ENCODE assay signal across 7 cellular contexts in the genomic region with DNA sequence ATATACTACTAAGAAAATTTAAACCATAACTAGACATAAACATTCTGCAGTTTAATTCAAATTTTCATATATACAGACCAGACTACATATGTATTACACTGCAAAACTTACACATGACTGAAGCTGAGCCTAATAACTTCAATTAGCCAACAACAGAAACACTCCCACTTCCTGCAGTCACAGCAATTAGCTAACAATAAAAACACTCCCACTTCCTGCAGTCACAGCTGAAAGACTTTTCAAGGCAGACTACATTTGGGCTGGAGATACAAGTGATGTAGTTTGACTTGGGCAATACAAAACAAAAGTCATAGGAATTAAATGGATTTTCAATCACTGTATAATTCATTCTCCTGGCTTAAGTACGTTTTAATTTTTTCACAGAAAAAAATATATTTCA. TPM values are rescaled to one million over a fixed set of nuclear protein-coding genes. Genes with fewer than 3 reads are reported as not detected.
DNase-seq lines count a peak whose midpoint lies in the region; ATAC-seq and TF ChIP-seq lines count a peak whose summit lies in the region.

No MANE protein-coding gene starts in this region.

- peak in 1 of 3 donors; percentile 16 for DNase-seq in effector memory CD4-positive, alpha-beta T cell
- no peak for DNase-seq in WTC11 (ENCODE audit: low spot score)
- DNase-seq in GM19238 (ENCODE audit: insufficient read length, low spot score) = no peak
- no peak for DNase-seq in prostate gland (ENCODE audit: low spot score)

- no peaks in the 10 kb centered on the region for H3K9me3 Mint-ChIP-seq in WTC11

- H3K79me2 ChIP-seq in OCI-LY1 (ENCODE audit: insufficient read depth, low read length) = no peaks in the 10 kb centered on the region

- no peak; the same call in 1 of the 2 replicates for ATAC-seq in WTC11

- H3K27ac Mint-ChIP-seq in WTC11 = no peak overlapping the region

- peaks cover 36% of the 10 kb centered on the region for H3K36me3 Mint-ChIP-seq in WTC11

- POLR2A ChIA-PET in HEK293 (lab: Yijun Ruan, JAX) = interaction anchor here (1.1 to 1.5 kb wide), 2 partner anchors 10 to 347 kb away, joined by 3 to 4 read pairs; a partner anchor contains a TSS
- POLR2A ChIA-PET in WTC11 (lab: Charles Lee) = no interaction called here

- H3K9ac ChIP-seq in OCI-LY1 (ENCODE audit: low read length) (peak overlapping the region; percentile 7; the same call in 1 of the 2 replicates), skeletal muscle tissue (ENCODE audit: low read depth in 1 of 3, low read length in 3 of 3) (no peak overlapping the region)

- intact Hi-C loops in prostate gland (cut with DNase I) = loop anchor here (1.0 kb wide), 1 partner anchor 342 kb away; no protein-coding TSS in a partner anchor

- H3K4me3 ChIP-seq in HEK293 (ENCODE audit: low read depth, low read length) (no peak overlapping the region), OCI-LY1 (ENCODE audit: low read depth, low read length, poor library complexity, severe bottlenecking) (no peak overlapping the region), skeletal muscle tissue (ENCODE audit: low read length in 3 of 3) (no peak overlapping the region), prostate gland (no peak overlapping the region)
- no peak overlapping the region for H3K4me3 ChIP-seq in effector memory CD4-positive, alpha-beta T cell (ENCODE audit: insufficient read depth, low read depth, low read length, poor library complexity, severe bottlenecking)

- H3F3A ChIP-seq in OCI-LY1 (ENCODE audit: insufficient read depth, low read length) = peaks cover 5% of the 10 kb centered on the region

- CTCF ChIA-PET in HEK293 (lab: Yijun Ruan, JAX) = interaction anchor here (0.6 to 5.4 kb wide), 78 partner anchors 8 to 1938 kb away, joined by 3 to 64 read pairs (median 6); a partner anchor contains a TSS
- CTCF ChIA-PET in WTC11 (lab: Charles Lee) = interaction anchor here (0.6 to 2.9 kb wide), 18 partner anchors 12 to 746 kb away, joined by 3 to 14 read pairs (median 3); a partner anchor contains a TSS

- H3K9me2 ChIP-seq in OCI-LY1 (ENCODE audit: low read depth, low read length) = no peaks in the 10 kb centered on the region

- no peaks in the 10 kb centered on the region for H3K27me3 Mint-ChIP-seq in WTC11 (ENCODE audit: low read depth)

- peaks cover 4% of the 10 kb centered on the region; the same call in 1 of the 2 replicates for H3K4me1 ChIP-seq in HEK293 (ENCODE audit: control insufficient read depth, insufficient read depth, low read length)
- H3K4me1 ChIP-seq in OCI-LY1 (ENCODE audit: insufficient read depth, low read length, severe bottlenecking) = peaks cover 19% of the 10 kb centered on the region
- H3K4me1 ChIP-seq in effector memory CD4-positive, alpha-beta T cell (ENCODE audit: control insufficient read depth, insufficient read depth, low read length, poor library complexity, severe bottlenecking) = peaks cover 13% of the 10 kb centered on the region
- peaks cover 9 to 14% (median 11%) of the 10 kb centered on the region in 3 donors for H3K4me1 ChIP-seq in skeletal muscle tissue (ENCODE audit: control insufficient read depth in 3 of 3, insufficient read depth in 3 of 3, low read length in 3 of 3)
- no peaks in the 10 kb centered on the region for H3K4me1 ChIP-seq in prostate gland (replicated peaks)

- no peak overlapping the region for H2AFZ ChIP-seq in OCI-LY1 (ENCODE audit: low read length)

- no peak overlapping the region for H3K4me3 Mint-ChIP-seq in WTC11

- peaks cover 21% of the 10 kb centered on the region for H3K4me1 Mint-ChIP-seq in WTC11

- no peaks in the 10 kb centered on the region for H4K20me1 ChIP-seq in OCI-LY1 (ENCODE audit: insufficient read depth, low read length)

- H3K27ac ChIP-seq in HEK293 (ENCODE audit: extremely low read depth, low read depth, low read length) (no peak overlapping the region), OCI-LY1 (ENCODE audit: low read depth, low read length, poor library complexity, severe bottlenecking) (peak overlapping the region; percentile 71), skeletal muscle tissue (ENCODE audit: low read depth, low read length) (peak overlapping the region; percentile 54), prostate gland (no peak overlapping the region)
- H3K27ac ChIP-seq in effector memory CD4-positive, alpha-beta T cell (ENCODE audit: insufficient read depth, low read length, poor library complexity, severe bottlenecking) = peak overlapping the region; percentile 58

- TF ChIP-seq CTCF in HEK293 (tag by site-specific recombination; IDR thresholded peaks at IDR 0.05) = no peak
- TF ChIP-seq CTCF in OCI-LY1 (IDR thresholded peaks at IDR 0.05; ENCODE audit: low read length) = no peak
- no peak for TF ChIP-seq CTCF in WTC11 (IDR thresholded peaks at IDR 0.05)
- no peak for TF ChIP-seq CTCF in prostate gland (IDR thresholded peaks at IDR 0.05)

- TF ChIP-seq POLR2A in prostate gland (IDR thresholded peaks at IDR 0.05) = no peak

- H3K36me3 ChIP-seq in HEK293 (ENCODE audit: control insufficient read depth in 2 of 2, insufficient read depth in 1 of 2, low read length in 2 of 2) (peaks cover 69 to 73% of the 10 kb centered on the region in 2 experiments), OCI-LY1 (ENCODE audit: insufficient read depth, low read length) (peaks cover 74% of the 10 kb centered on the region), skeletal muscle tissue (ENCODE audit: control insufficient read depth in 3 of 3, insufficient read depth in 3 of 3, low read length in 3 of 3) (peaks cover 16 to 47% (median 39%) of the 10 kb centered on the region in 3 donors), prostate gland (peaks cover 0 to 5% of the 10 kb centered on the region in 2 donors)
- H3K36me3 ChIP-seq in effector memory CD4-positive, alpha-beta T cell (ENCODE audit: control insufficient read depth, insufficient read depth, low read length) = peaks cover 44% of the 10 kb centered on the region

- 50% methylated on average over 1 of the region's 1 CpG for WGBS in prostate gland

- H3K27me3 ChIP-seq in OCI-LY1 (ENCODE audit: insufficient read depth, low read length) (no peaks in the 10 kb centered on the region), skeletal muscle tissue (ENCODE audit: control insufficient read depth in 3 of 3, insufficient read depth in 3 of 3, low read length in 3 of 3) (no peaks in the 10 kb centered on the region), prostate gland (replicated peaks; ENCODE audit: insufficient read depth) (no peaks in the 10 kb centered on the region)
- H3K27me3 ChIP-seq in effector memory CD4-positive, alpha-beta T cell (replicated peaks; ENCODE audit: control insufficient read depth, insufficient read depth, low read length, poor library complexity, severe bottlenecking) = no peaks in the 10 kb centered on the region

- H3K9me3 ChIP-seq in HEK293 (ENCODE audit: control insufficient read depth, insufficient read depth, low read depth, low read length) (no peaks in the 10 kb centered on the region), OCI-LY1 (ENCODE audit: low read length) (no peaks in the 10 kb centered on the region), skeletal muscle tissue (ENCODE audit: control insufficient read depth in 3 of 3, low read length in 3 of 3) (no peaks in the 10 kb centered on the region), prostate gland (no peaks in the 10 kb centered on the region)
- H3K9me3 ChIP-seq in effector memory CD4-positive, alpha-beta T cell (ENCODE audit: control insufficient read depth, low read length) = no peaks in the 10 kb centered on the region

- H3K4me2 ChIP-seq in OCI-LY1 (ENCODE audit: low read length) = 0 out of 2 replicates have a peak overlapping the region, but pooled peaks have one; percentile 14

TF ChIP-seq in HEK293, 187 proteins besides CTCF, POLR2A, EP300 and RAD21 (continues in another document):
- TF ChIP-seq SP7 (tag by site-specific recombination; IDR thresholded peaks at IDR 0.05) = peak; percentile 70
- TF ChIP-seq ZFHX2 (tag by site-specific recombination; conservative IDR thresholded peaks at IDR 0.05) = peak; percentile 66
- TF ChIP-seq, protein P1, sequence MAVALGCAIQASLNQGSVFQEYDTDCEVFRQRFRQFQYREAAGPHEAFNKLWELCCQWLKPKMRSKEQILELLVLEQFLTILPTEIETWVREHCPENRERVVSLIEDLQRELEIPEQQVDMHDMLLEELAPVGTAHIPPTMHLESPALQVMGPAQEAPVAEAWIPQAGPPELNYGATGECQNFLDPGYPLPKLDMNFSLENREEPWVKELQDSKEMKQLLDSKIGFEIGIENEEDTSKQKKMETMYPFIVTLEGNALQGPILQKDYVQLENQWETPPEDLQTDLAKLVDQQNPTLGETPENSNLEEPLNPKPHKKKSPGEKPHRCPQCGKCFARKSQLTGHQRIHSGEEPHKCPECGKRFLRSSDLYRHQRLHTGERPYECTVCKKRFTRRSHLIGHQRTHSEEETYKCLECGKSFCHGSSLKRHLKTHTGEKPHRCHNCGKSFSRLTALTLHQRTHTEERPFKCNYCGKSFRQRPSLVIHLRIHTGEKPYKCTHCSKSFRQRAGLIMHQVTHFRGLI (tag by site-specific recombination; IDR thresholded peaks at IDR 0.05) = peak; percentile 9; the same call in 1 of the 2 replicates

TF ChIP-seq in WTC11, 78 proteins besides CTCF, POLR2A, EP300 and RAD21 (continues in another document):
- TF ChIP-seq, protein P2, sequence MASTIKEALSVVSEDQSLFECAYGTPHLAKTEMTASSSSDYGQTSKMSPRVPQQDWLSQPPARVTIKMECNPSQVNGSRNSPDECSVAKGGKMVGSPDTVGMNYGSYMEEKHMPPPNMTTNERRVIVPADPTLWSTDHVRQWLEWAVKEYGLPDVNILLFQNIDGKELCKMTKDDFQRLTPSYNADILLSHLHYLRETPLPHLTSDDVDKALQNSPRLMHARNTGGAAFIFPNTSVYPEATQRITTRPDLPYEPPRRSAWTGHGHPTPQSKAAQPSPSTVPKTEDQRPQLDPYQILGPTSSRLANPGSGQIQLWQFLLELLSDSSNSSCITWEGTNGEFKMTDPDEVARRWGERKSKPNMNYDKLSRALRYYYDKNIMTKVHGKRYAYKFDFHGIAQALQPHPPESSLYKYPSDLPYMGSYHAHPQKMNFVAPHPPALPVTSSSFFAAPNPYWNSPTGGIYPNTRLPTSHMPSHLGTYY (CRISPR knock-in tag; IDR thresholded peaks at IDR 0.05) = no peak
- TF ChIP-seq FOXP1 (CRISPR knock-in tag; IDR thresholded peaks at IDR 0.05; ENCODE audit: borderline replicate concordance) (no peak), GRHL2 (CRISPR knock-in tag; IDR thresholded peaks at IDR 0.05; ENCODE audit: insufficient replicate concordance, severe bottlenecking) (no peak)

RNA-seq across cellular contexts. Expression of a gene that starts 10.3 kb away (rescaled TPM):
- 49.6 TPM for total RNA-seq in skeletal muscle tissue
- 22.4 to 23.5 TPM (median 23.1 TPM) in 3 replicates for total RNA-seq in WTC11 (2021)
- total RNA-seq in prostate gland = 10 to 100 TPM; 48.6 to 67.0 TPM

Comparison
In these comparisons a context has a peak if more than half of its experiments do, and no peak if none do; other contexts are left out.
1. H3K27ac ChIP-seq: peak in OCI-LY1 (single experiment), effector memory CD4-positive, alpha-beta T cell (single experiment) and skeletal muscle tissue (single experiment); none in HEK293 (single experiment) and prostate gland (0 of 2).